In genomic region chr12:132236930-132237771, GRCh38 we compare ENCODE assay signal across 25 cellular contexts.
DNase-seq lines count a peak whose midpoint lies in the region; ATAC-seq, FAIRE-seq and TF ChIP-seq lines count a peak whose summit lies in the region.
"Had no signal": no experiment of that assay in that cellular context is flagged by ENCODE, and none has a peak within 500 bp of the region (broad histone marks: within the 10 kb centered on the region; RNA-seq: fewer than 3 reads in every experiment).

No MANE protein-coding gene starts in this region.

- CTCF ChIA-PET in A549 (lab: Yijun Ruan, JAX) (interaction anchor here (1.3 kb wide), 1 partner anchor 178 kb away, joined by 4 read pairs; no protein-coding TSS in a partner anchor), Panc1 (lab: Charles Lee) (no interaction called here), HepG2 (lab: Yijun Ruan, JAX; ENCODE audit: low intra/inter-chr PET ratio, low total read pairs) (no interaction called here)
- CTCF ChIA-PET in activated CD4-positive, alpha-beta memory T cell treated with anti-CD3 and anti-CD28 coated beads for 36 hours (lab: Charles Lee) = no interaction called here

- peak; percentile 23 to 60; a peak in 5 of 6 replicates for ATAC-seq in A549
- peak; percentile 70 for ATAC-seq in Panc1
- ATAC-seq in HepG2 = peak; percentile 61
- no peak for ATAC-seq in HG03039 (IDR thresholded peaks at IDR 0.05; ENCODE audit: unreplicated experiment)
- no peak for ATAC-seq in GM19324 (IDR thresholded peaks at IDR 0.05; ENCODE audit: low FRiP score, unreplicated experiment)
- ATAC-seq in GM18873 (IDR thresholded peaks at IDR 0.05; ENCODE audit: low FRiP score, unreplicated experiment) = no peak
- ATAC-seq: stimulated activated naive B cell treated with anti-CD40 and anti-IgM and Interleukin-4, amounts not matched to agents 10 μg/mL and 1 μg/mL and 100 μg/mL, for 72 hours had no signal

- TF ChIP-seq EP300 in A549 (IDR thresholded peaks at IDR 0.05) = no peak
- no peak for TF ChIP-seq EP300 in HepG2 (IDR thresholded peaks at IDR 0.05; ENCODE audit: low read depth in 2 of 2, low read length in 2 of 2)
- TF ChIP-seq EP300 in HepG2 (CRISPR knock-in tag; IDR thresholded peaks at IDR 0.05; ENCODE audit: borderline replicate concordance) = no peak

- no peaks in the 10 kb centered on the region; the same call in 1 of the 2 replicates for H3K27me3 ChIP-seq in Panc1 (ENCODE audit: control insufficient read depth, insufficient read depth, low read length)
- peaks cover 7 to 40% of the 10 kb centered on the region in 2 experiments for H3K27me3 ChIP-seq in HepG2 (ENCODE audit: control insufficient read depth in 1 of 2, insufficient read depth in 2 of 2, low read length in 2 of 2)
- H3K27me3 ChIP-seq in spleen (replicated peaks in 1 of 7) = no peaks in the 10 kb centered on the region
- H3K27me3 ChIP-seq: ovary, vagina had no signal

- no peak overlapping the region for H2AFZ ChIP-seq in HepG2 (ENCODE audit: low read length)

- TF ChIP-seq POLR2A in A549 (IDR thresholded peaks at IDR 0.05; ENCODE audit: low read length) (no peak), HepG2 (IDR thresholded peaks at IDR 0.05; ENCODE audit: insufficient read depth in 1 of 2, low read depth in 2 of 2, low read length in 2 of 2) (no peak), spleen (IDR thresholded peaks at IDR 0.05) (no peak)

- DNase-seq in A549 (ENCODE audit: low read depth in 1 of 2, low spot score in 1 of 2) (no peak), Panc1 (ENCODE audit: low read depth, low spot score) (no peak), HepG2 (ENCODE audit: low spot score) (no peak), spleen (peak; percentile 67)
- DNase-seq in activated CD4-positive, alpha-beta memory T cell treated with anti-CD3 and anti-CD28 coated beads for 36 hours = no peak
- DNase-seq: activated CD4-positive, alpha-beta T cell treated with anti-CD3 and anti-CD28 coated beads for 1 hour; activated CD8-positive, alpha-beta memory T cell treated with anti-CD3 and anti-CD28 coated beads for 24 hours; IMR-90; naive B cell; NCI-H446; NCI-H774; ovary; RPMI8226; stimulated activated CD4-positive, alpha-beta T cell treated with anti-CD3 and anti-CD28 coated beads, Interleukin-12 subunit alpha, Interleukin-12 subunit beta, amount 100 ng/mL, for 4 hours; stimulated activated CD4-positive, alpha-beta T cell treated with anti-CD3 and anti-CD28 coated beads, Interleukin-4, amount 100 ng/mL, for 24 hours; stimulated activated naive B cell treated with anti-CD40 and anti-IgM and Interleukin-4, amounts not matched to agents 10 μg/mL and 1 μg/mL and 100 μg/mL, for 72 hours; T-helper 2 cell had no signal

- no peaks in the 10 kb centered on the region for H3K9me3 Mint-ChIP-seq in activated CD4-positive, alpha-beta memory T cell treated with anti-CD3 and anti-CD28 coated beads for 36 hours
- H3K9me3 Mint-ChIP-seq: mesothelial cell of epicardium had no signal

- no peaks in the 10 kb centered on the region for H3K27me3 Mint-ChIP-seq in activated CD4-positive, alpha-beta memory T cell treated with anti-CD3 and anti-CD28 coated beads for 36 hours

- no peak overlapping the region for H3K27ac Mint-ChIP-seq in activated CD4-positive, alpha-beta memory T cell treated with anti-CD3 and anti-CD28 coated beads for 36 hours
- H3K27ac Mint-ChIP-seq: mesothelial cell of epicardium; stimulated activated naive B cell treated with anti-CD40 and anti-IgM and Interleukin-4, amounts not matched to agents 10 μg/mL and 1 μg/mL and 100 μg/mL, for 72 hours had no signal

- no peaks in the 10 kb centered on the region for H3K4me1 Mint-ChIP-seq in activated CD4-positive, alpha-beta memory T cell treated with anti-CD3 and anti-CD28 coated beads for 36 hours (ENCODE audit: low read depth)

- H3K9ac ChIP-seq in HepG2 (ENCODE audit: insufficient read depth, low read depth, low read length) = no peak overlapping the region

- intact Hi-C loops in Panc1 (cut with micrococcal nuclease; ENCODE audit: unreplicated experiment) (no loop called here), HepG2 (cut with micrococcal nuclease; ENCODE audit: unreplicated experiment) (no loop called here), spleen (cut with DNase I; ENCODE audit: low total_unique reads) (no loop called here)
- intact Hi-C loops in activated CD4-positive, alpha-beta memory T cell treated with anti-CD3 and anti-CD28 coated beads for 36 hours (cut with micrococcal nuclease) = no loop called here

- H3K4me3 ChIP-seq in A549 = no peak overlapping the region
- no peak overlapping the region for H3K4me3 ChIP-seq in Panc1 (ENCODE audit: low read depth in 2 of 2, low read length in 2 of 2)
- H3K4me3 ChIP-seq in HepG2 (replicated peaks in 1 of 3; ENCODE audit: insufficient read depth in 1 of 3, low read depth in 2 of 3, low read length in 3 of 3) = no peak overlapping the region
- no peak overlapping the region for H3K4me3 ChIP-seq in spleen
- H3K4me3 ChIP-seq: ovary, SK-N-MC, vagina had no signal

- H3K79me2 ChIP-seq in HepG2 (ENCODE audit: insufficient read depth, low read length) = no peaks in the 10 kb centered on the region

- POLR2A ChIA-PET in A549 (lab: Yijun Ruan, JAX) = no interaction called here
- POLR2A ChIA-PET in Panc1 (lab: Charles Lee) = no interaction called here
- POLR2A ChIA-PET in HepG2 (lab: Yijun Ruan, JAX) = no interaction called here
- POLR2A ChIA-PET in activated CD4-positive, alpha-beta memory T cell treated with anti-CD3 and anti-CD28 coated beads for 36 hours (lab: Charles Lee) = no interaction called here

- no peak overlapping the region for H3K27ac ChIP-seq in A549
- H3K27ac ChIP-seq in Panc1 (ENCODE audit: low read length) = no peak overlapping the region
- no peak overlapping the region for H3K27ac ChIP-seq in HepG2 (ENCODE audit: extremely low read length, insufficient read depth, low read length)
- H3K27ac ChIP-seq in spleen = no peak overlapping the region
- H3K27ac ChIP-seq: ovary, SK-N-MC, vagina had no signal

- no peak overlapping the region for H3K4me3 Mint-ChIP-seq in activated CD4-positive, alpha-beta memory T cell treated with anti-CD3 and anti-CD28 coated beads for 36 hours
- H3K4me3 Mint-ChIP-seq: mesothelial cell of epicardium; stimulated activated naive B cell treated with anti-CD40 and anti-IgM and Interleukin-4, amounts not matched to agents 10 μg/mL and 1 μg/mL and 100 μg/mL, for 72 hours had no signal

- no peaks in the 10 kb centered on the region for H4K20me1 ChIP-seq in HepG2 (ENCODE audit: insufficient read depth, low read length)

- TF ChIP-seq RAD21 in A549 (conservative IDR thresholded peaks at IDR 0.05 in 1 of 2, IDR thresholded peaks at IDR 0.05 in 1 of 2) (no peak), HepG2 (CRISPR knock-in tag; IDR thresholded peaks at IDR 0.05) (no peak)

- in situ Hi-C loops in Panc1 (cut with HindIII; ENCODE audit: low pct_unique_long_range_greater_than_20kb, low sequenced_read_pairs) = no loop called here
- in situ Hi-C loops in HepG2 (cut with HindIII; ENCODE audit: extremely low pct_ligation_motif_present, low pct_unique_long_range_greater_than_20kb) = no loop called here

- TF ChIP-seq CTCF in A549 (IDR thresholded peaks at IDR 0.05) (no peak), Panc1 (IDR thresholded peaks at IDR 0.05) (no peak), HepG2 (CRISPR knock-in tag; IDR thresholded peaks at IDR 0.05) (no peak), spleen (IDR thresholded peaks at IDR 0.05 in 8 of 11, conservative IDR thresholded peaks at IDR 0.05 in 3 of 11) (no peak)

- H3K36me3 ChIP-seq in Panc1 (ENCODE audit: control insufficient read depth, insufficient read depth, low read length) = no peaks in the 10 kb centered on the region
- H3K36me3 ChIP-seq in HepG2 (replicated peaks in 1 of 2; ENCODE audit: control insufficient read depth in 1 of 2, insufficient read depth in 2 of 2, low read length in 2 of 2) = no peaks in the 10 kb centered on the region
- H3K36me3 ChIP-seq in spleen = no peaks in the 10 kb centered on the region
- H3K36me3 ChIP-seq: ovary, vagina had no signal

- WGBS in A549 (ENCODE audit: missing lambda C conversion rate) = 59% methylated on average over 14 of the region's 14 CpGs
- 19% methylated on average over 8 of the region's 14 CpGs for WGBS in HepG2 (ENCODE audit: low lambda C conversion rate)
- 76 to 83% (median 80%) methylated on average over 13 to 14 of the region's 14 CpGs for WGBS in spleen, 5 donors

- H3K36me3 Mint-ChIP-seq in activated CD4-positive, alpha-beta memory T cell treated with anti-CD3 and anti-CD28 coated beads for 36 hours = no peaks in the 10 kb centered on the region
- H3K36me3 Mint-ChIP-seq: mesothelial cell of epicardium; naive B cell; stimulated activated naive B cell treated with anti-CD40 and anti-IgM and Interleukin-4, amounts not matched to agents 10 μg/mL and 1 μg/mL and 100 μg/mL, for 72 hours had no signal

- BruUV-seq in Panc1 (replicated peaks; lab: Mats Ljungman, UMichigan) = no TSS peak
- no TSS peak for BruUV-seq in HepG2 (replicated peaks; lab: Mats Ljungman, UMichigan)

- H3K9me3 ChIP-seq in A549 (no peaks in the 10 kb centered on the region), Panc1 (ENCODE audit: control insufficient read depth, insufficient read depth, low read depth, low read length) (no peaks in the 10 kb centered on the region), HepG2 (ENCODE audit: low read length) (no peaks in the 10 kb centered on the region), spleen (no peaks in the 10 kb centered on the region)
- H3K9me3 ChIP-seq: ovary, vagina had no signal

- FAIRE-seq in A549 (lab: Jason Lieb, UNC) (no peak), HepG2 (lab: Jason Lieb, UNC) (no peak)
- FAIRE-seq: GM12892, islet of Langerhans had no signal

- H3K4me2 ChIP-seq in A549 (no peak overlapping the region), HepG2 (ENCODE audit: low read depth, low read length) (no peak overlapping the region)

- no peaks in the 10 kb centered on the region for H3K4me1 ChIP-seq in A549
- no peaks in the 10 kb centered on the region for H3K4me1 ChIP-seq in Panc1 (ENCODE audit: control insufficient read depth, insufficient read depth, low read length)
- H3K4me1 ChIP-seq in HepG2 (ENCODE audit: insufficient read depth, low read length) = no peaks in the 10 kb centered on the region
- H3K4me1 ChIP-seq in spleen = peaks cover 0 to 31% (median 9%) of the 10 kb centered on the region in 6 donors
- H3K4me1 ChIP-seq: vagina had no signal

TF ChIP-seq in A549, 52 proteins besides CTCF, POLR2A, EP300 and RAD21 (continues in another document):
- TF ChIP-seq HDAC2 (IDR thresholded peaks at IDR 0.05) = no peak

TF ChIP-seq in HepG2, 621 proteins besides CTCF, POLR2A, EP300 and RAD21 (continues in another document):
- TF ChIP-seq CSRNP2 (CRISPR knock-in tag; conservative IDR thresholded peaks at IDR 0.05; ENCODE audit: low read depth) = no peak

Comparison
In these comparisons a context has a peak if more than half of its experiments do, and no peak if none do; other contexts are left out.
1. ATAC-seq: peak in A549 (2 of 2), Panc1 (single experiment) and HepG2 (single experiment); none in HG03039 (single experiment), GM19324 (single experiment) and GM18873 (single experiment).